10 cellular contexts compared by ENCODE assay signal in genomic region chr17:17191346-17191792, GRCh38. TPM values are rescaled to one million over a fixed set of nuclear protein-coding genes. Genes with fewer than 3 reads are reported as not detected.
DNase-seq lines count a peak whose midpoint lies in the region; ATAC-seq and TF ChIP-seq lines count a peak whose summit lies in the region.
"Had no signal": no experiment of that assay in that cellular context is flagged by ENCODE, and none has a peak within 500 bp of the region (broad histone marks: within the 10 kb centered on the region; RNA-seq: fewer than 3 reads in every experiment).

No MANE protein-coding gene starts in this region.

- no peak overlapping the region for H3K4me3 Mint-ChIP-seq in nephron
- no peak overlapping the region for H3K4me3 Mint-ChIP-seq in endothelial cell (ENCODE audit: unreplicated experiment)
- H3K4me3 Mint-ChIP-seq in activated T-cell treated with anti-CD3 and anti-CD28 coated beads, Interleukin-2, amount 50 U/mL, for 72 hours, result no peak overlapping the region
- H3K4me3 Mint-ChIP-seq: CD4-positive, alpha-beta T cell had no signal

- DNase-seq in ACHN, result peak; percentile 50
- peak; percentile 62 for DNase-seq in NCI-H226
- no peak for DNase-seq in stimulated activated CD4-positive, alpha-beta T cell treated with anti-CD3 and anti-CD28 coated beads, Interleukin-2, amount 100 ng/mL, for 24 hours
- no peak for DNase-seq in endothelial cell (ENCODE audit: low spot score)
- DNase-seq in activated T-cell treated with anti-CD3 and anti-CD28 coated beads, Interleukin-2, amount 50 U/mL, for 72 hours, result no peak
- DNase-seq in HT-29 (ENCODE audit: low spot score), result no peak
- DNase-seq: CD4-positive, alpha-beta T cell; NCI-H1048 had no signal

- peak; percentile 48 for ATAC-seq in esophagus mucosa
- ATAC-seq in activated T-cell treated with anti-CD3 and anti-CD28 coated beads, Interleukin-2, amount 50 U/mL, for 72 hours (replicated peaks in 1 of 2), result no peak

- in situ Hi-C loops in ACHN (cut with HindIII; ENCODE audit: low pct_ligation_motif_present, low pct_unique_long_range_greater_than_20kb, low sequenced_read_pairs), result no loop called here

- H3K4me1 Mint-ChIP-seq in nephron (peaks cover 7% of the 10 kb centered on the region), endothelial cell (ENCODE audit: unreplicated experiment) (peaks cover 12% of the 10 kb centered on the region)
- H3K4me1 Mint-ChIP-seq in activated T-cell treated with anti-CD3 and anti-CD28 coated beads, Interleukin-2, amount 50 U/mL, for 72 hours (ENCODE audit: low read depth), result peaks cover 6% of the 10 kb centered on the region

- TF ChIP-seq CTCF in nephron (IDR thresholded peaks at IDR 0.05; ENCODE audit: unreplicated experiment in 3 of 3), result no peak
- TF ChIP-seq CTCF in endothelial cell (IDR thresholded peaks at IDR 0.05; ENCODE audit: unreplicated experiment), result no peak

- peak overlapping the region; percentile 49 to 74 (median 72) for H3K27ac Mint-ChIP-seq in nephron
- H3K27ac Mint-ChIP-seq in endothelial cell (ENCODE audit: unreplicated experiment), result no peak overlapping the region
- H3K27ac Mint-ChIP-seq in activated T-cell treated with anti-CD3 and anti-CD28 coated beads, Interleukin-2, amount 50 U/mL, for 72 hours, result no peak overlapping the region

- no peaks in the 10 kb centered on the region for H3K27me3 Mint-ChIP-seq in nephron (ENCODE audit: low read depth)
- peaks cover 2% of the 10 kb centered on the region for H3K27me3 Mint-ChIP-seq in endothelial cell (ENCODE audit: unreplicated experiment)
- H3K27me3 Mint-ChIP-seq in activated T-cell treated with anti-CD3 and anti-CD28 coated beads, Interleukin-2, amount 50 U/mL, for 72 hours (ENCODE audit: low read depth), result no peaks in the 10 kb centered on the region
- H3K27me3 Mint-ChIP-seq: CD4-positive, alpha-beta T cell had no signal

- H3K36me3 Mint-ChIP-seq in nephron (ENCODE audit: low read depth) (peaks cover 8% of the 10 kb centered on the region), endothelial cell (ENCODE audit: low read depth, unreplicated experiment) (peaks cover 6% of the 10 kb centered on the region)
- no peaks in the 10 kb centered on the region for H3K36me3 Mint-ChIP-seq in activated T-cell treated with anti-CD3 and anti-CD28 coated beads, Interleukin-2, amount 50 U/mL, for 72 hours (ENCODE audit: insufficient read depth in 2 of 2)

- H3K9me3 Mint-ChIP-seq in nephron (no peaks in the 10 kb centered on the region), endothelial cell (ENCODE audit: unreplicated experiment) (no peaks in the 10 kb centered on the region)
- H3K9me3 Mint-ChIP-seq in activated T-cell treated with anti-CD3 and anti-CD28 coated beads, Interleukin-2, amount 50 U/mL, for 72 hours, result no peaks in the 10 kb centered on the region
- H3K9me3 Mint-ChIP-seq: CD4-positive, alpha-beta T cell had no signal

RNA-seq across cellular contexts. Expression of gene PLD6, which starts 14.8 kb away (rescaled TPM):
- 0.44 TPM for total RNA-seq in esophagus mucosa
- 0.21 TPM for total RNA-seq in endothelial cell (ENCODE audit: unreplicated experiment)
- 1 to 10 TPM; 6.8 to 8.0 TPM for total RNA-seq in activated T-cell treated with anti-CD3 and anti-CD28 coated beads, Interleukin-2, amount 50 U/mL, for 72 hours
- total RNA-seq in HT-29 (2014; rRNA removed; shearing (Covaris generic)), result 3.5 and 3.9 TPM in 2 replicates

RNA-seq across cellular contexts. Expression of gene FLCN, which starts 45.6 kb away (rescaled TPM):
- 16.5 TPM for total RNA-seq in esophagus mucosa
- 50.4 TPM for total RNA-seq in endothelial cell (ENCODE audit: unreplicated experiment)
- 10 to 100 TPM; 27.3 to 29.2 TPM for total RNA-seq in activated T-cell treated with anti-CD3 and anti-CD28 coated beads, Interleukin-2, amount 50 U/mL, for 72 hours
- total RNA-seq in HT-29 (2014; rRNA removed; shearing (Covaris generic)), result 14.8 and 21.8 TPM in 2 replicates

Comparison
In these comparisons a context has a peak if more than half of its experiments do, and no peak if none do; other contexts are left out.
1. DNase-seq: peak in ACHN (single experiment) and NCI-H226 (single experiment); none in stimulated activated CD4-positive, alpha-beta T cell treated with anti-CD3 and anti-CD28 coated beads, Interleukin-2, amount 100 ng/mL, for 24 hours (0 of 2), endothelial cell (single experiment), activated T-cell treated with anti-CD3 and anti-CD28 coated beads, Interleukin-2, amount 50 U/mL, for 72 hours (0 of 2) and HT-29 (single experiment).
2. H3K27ac Mint-ChIP-seq: peak in nephron (3 of 3); none in endothelial cell (single experiment) and activated T-cell treated with anti-CD3 and anti-CD28 coated beads, Interleukin-2, amount 50 U/mL, for 72 hours (single experiment).